8 cellular contexts compared by ENCODE assay signal in the genomic region with DNA sequence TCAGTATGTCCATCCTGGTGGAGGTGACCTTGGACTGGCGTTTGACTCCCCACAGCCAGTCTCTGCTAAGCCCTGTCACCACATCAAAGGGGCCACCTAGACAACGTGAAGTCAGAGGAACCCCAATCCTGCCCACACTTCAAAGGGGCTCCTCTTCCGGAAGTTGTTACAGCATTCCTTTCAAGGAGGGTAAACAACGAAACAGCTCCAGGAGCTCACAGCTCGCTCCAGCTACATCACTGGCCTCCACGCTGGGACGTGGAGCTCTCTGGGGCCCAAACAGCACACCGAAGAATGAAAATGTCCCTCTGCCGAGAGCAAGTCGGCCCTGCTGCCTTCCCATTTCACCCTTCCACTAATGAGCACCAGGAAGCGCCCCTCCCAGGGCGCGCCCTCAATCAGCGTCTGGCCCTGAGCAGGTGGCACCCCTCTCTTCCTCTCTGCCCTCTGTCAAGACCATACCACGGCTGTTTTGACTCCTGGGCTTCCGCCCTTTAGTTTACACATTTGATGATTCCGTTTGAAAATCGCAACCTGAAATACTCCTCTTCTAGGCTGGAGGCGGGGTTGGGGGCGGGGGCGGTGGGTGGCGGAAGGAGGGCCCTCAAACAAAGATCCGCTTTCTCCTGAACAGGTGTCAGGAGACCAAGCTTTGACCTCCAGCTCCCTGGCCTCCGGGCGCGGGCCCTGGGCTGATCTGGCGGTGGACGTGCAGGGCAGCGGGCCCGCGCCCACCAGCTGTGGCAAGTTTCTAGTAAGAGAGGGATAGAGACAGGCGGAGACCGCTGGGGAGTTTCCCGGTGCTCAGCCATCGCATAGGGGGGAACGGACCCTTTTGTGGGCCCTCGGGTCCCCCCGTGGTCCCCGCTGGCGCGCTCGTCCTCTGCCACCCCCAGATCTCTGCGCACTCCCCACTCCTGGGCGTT. TPM values are rescaled to one million over a fixed set of nuclear protein-coding genes. Genes with fewer than 3 reads are reported as not detected.
DNase-seq lines count a peak whose midpoint lies in the region; FAIRE-seq and TF ChIP-seq lines count a peak whose summit lies in the region.

No MANE protein-coding gene starts in this region.

- DNase-seq in AG04449 (ENCODE audit: low read depth, low spot score) (no peak), H7 (peak; percentile 84), H1 (ENCODE audit: low read depth in 1 of 2, low spot score in 2 of 2) (peak in 1 of 2 experiments; percentile 74), tibial artery (no peak), cerebellar cortex (ENCODE audit: low spot score) (no peak), ACHN (no peak)
- peak; percentile 33 to 35 for DNase-seq in activated CD4-positive, alpha-beta T cell treated with anti-CD3 and anti-CD28 coated beads, Interleukin-2, amount 50 U/mL, for 24 hours (ENCODE audit: low read depth in 1 of 2, low spot score in 1 of 2)

- no peaks in the 10 kb centered on the region for H3F3A ChIP-seq in neural cell (ENCODE audit: insufficient read depth, low read length, poor library complexity, severe bottlenecking)

- 9% methylated on average over 26 of the region's 44 CpGs; no CpG with 5 or more reads in 1 of the 2 experiments for WGBS in H1 (ENCODE audit: extremely low coverage in 1 of 2, insufficient coverage in 1 of 2, insufficient read length in 1 of 2, insufficient replicate concordance in 2 of 2, low coverage in 1 of 2, low lambda C conversion rate in 2 of 2, missing lambda C conversion rate in 1 of 2), 2 experiments

- intact Hi-C loops in tibial artery (cut with DNase I; ENCODE audit: low total_unique reads), result no loop called here

- CTCF ChIA-PET in AG04449 (lab: Yijun Ruan, JAX) (no interaction called here), H1 (lab: Charles Lee; ENCODE audit: partially characterized antibody) (interaction anchor here (0.7 to 1.0 kb wide), 4 partner anchors 13 to 56 kb away, joined by 3 to 4 read pairs (median 3); no protein-coding TSS in a partner anchor)

- H3K27ac ChIP-seq in H1 (ENCODE audit: low read depth, low read length) (no peak overlapping the region), neural cell (ENCODE audit: low read length) (no peak overlapping the region), tibial artery (no peak overlapping the region)

- H4K20me1 ChIP-seq in H1 (replicated peaks in 1 of 2; ENCODE audit: control insufficient read depth in 1 of 2, insufficient read depth in 2 of 2, low read length in 2 of 2) (no peaks in the 10 kb centered on the region), neural cell (ENCODE audit: insufficient read depth) (no peaks in the 10 kb centered on the region)

- TF ChIP-seq EP300 in H1 (IDR thresholded peaks at IDR 0.05; ENCODE audit: borderline replicate concordance in 1 of 2, low read depth in 2 of 2, low read length in 2 of 2) (no peak), neural cell (conservative IDR thresholded peaks at IDR 0.05; ENCODE audit: poor library complexity, severe bottlenecking) (no peak)

- H2BK5ac ChIP-seq in H1 (ENCODE audit: low read depth, low read length), result no peak overlapping the region

- peak overlapping the region; percentile 86; the same call in 1 of the 2 replicates for H2BK20ac ChIP-seq in H1 (ENCODE audit: low read length)

- TF ChIP-seq CTCF in AG04449 (IDR thresholded peaks at IDR 0.05; ENCODE audit: insufficient read depth, low read length, missing control alignments), result no peak
- TF ChIP-seq CTCF in H1 (IDR thresholded peaks at IDR 0.05; ENCODE audit: control extremely low read depth in 1 of 3, insufficient read depth in 1 of 3, low read depth in 1 of 3, low read length in 3 of 3), result no peak
- no peak for TF ChIP-seq CTCF in neural cell (IDR thresholded peaks at IDR 0.05; ENCODE audit: poor library complexity, severe bottlenecking)
- TF ChIP-seq CTCF in tibial artery (IDR thresholded peaks at IDR 0.05), result no peak

- in situ Hi-C loops in ACHN (cut with HindIII; ENCODE audit: low pct_ligation_motif_present, low pct_unique_long_range_greater_than_20kb, low sequenced_read_pairs), result no loop called here

- peaks cover 21% of the 10 kb centered on the region for H3K27me3 ChIP-seq in H7 (ENCODE audit: control insufficient read depth, insufficient read depth, low read length)
- peaks cover 0 to 8% (median 4%) of the 10 kb centered on the region in 4 experiments; a peak in 4 of 7 replicates for H3K27me3 ChIP-seq in H1 (replicated peaks in 1 of 4; ENCODE audit: control insufficient read depth in 3 of 4, extremely low read depth in 1 of 4, insufficient read depth in 3 of 4, low read length in 3 of 4)
- peaks cover 38% of the 10 kb centered on the region for H3K27me3 ChIP-seq in neural cell (ENCODE audit: insufficient read depth, low read depth, low read length)
- H3K27me3 ChIP-seq in tibial artery, result peaks cover 0 to 30% of the 10 kb centered on the region in 2 donors

- no peak overlapping the region for H3K9ac ChIP-seq in H1 (replicated peaks in 1 of 4; ENCODE audit: extremely low read depth in 1 of 4, low read depth in 3 of 4, low read length in 3 of 4)
- no peak overlapping the region for H3K9ac ChIP-seq in neural cell (ENCODE audit: low read length)

- H2BK15ac ChIP-seq in H1 (ENCODE audit: low read length), result no peak overlapping the region

- H2AFZ ChIP-seq in H1 (ENCODE audit: low read length) (peak overlapping the region; percentile 79; the same call in 1 of the 2 replicates), neural cell (ENCODE audit: low read depth, low read length) (no peak overlapping the region)

- peak overlapping the region; percentile 80; the same call in 1 of the 2 replicates for H2BK12ac ChIP-seq in H1 (ENCODE audit: low read depth, low read length)

- no peak overlapping the region for H3K56ac ChIP-seq in H1 (replicated peaks; ENCODE audit: insufficient read length, low read depth, low read length)

- H3K23ac ChIP-seq in H1 (ENCODE audit: insufficient read length), result no peak overlapping the region

- H3K4me3 ChIP-seq in AG04449 (ENCODE audit: low read depth, low read length) (peak overlapping the region; percentile 61), H7 (ENCODE audit: insufficient read depth, low read depth, low read length) (peak overlapping the region; percentile 59), H1 (ENCODE audit: extremely low read depth in 1 of 4, insufficient read depth in 2 of 4, low read depth in 3 of 4, low read length in 4 of 4) (peak overlapping the region; percentile 48 to 71 (median 68)), neural cell (ENCODE audit: low read length) (peak overlapping the region; percentile 84), tibial artery (peak overlapping the region; percentile 49 to 56)

- H3K23me2 ChIP-seq in H1 (ENCODE audit: low read depth, low read length), result peaks cover 16% of the 10 kb centered on the region; the same call in 1 of the 2 replicates

- peak overlapping the region; percentile 47; the same call in 1 of the 2 replicates for H4K8ac ChIP-seq in H1 (ENCODE audit: extremely low read depth, insufficient read depth, low read length)

- no peak overlapping the region for H2BK120ac ChIP-seq in H1 (replicated peaks; ENCODE audit: low read depth, low read length)

- no peak overlapping the region for H3K14ac ChIP-seq in H1 (ENCODE audit: insufficient read length)

- H3K79me1 ChIP-seq in H1 (ENCODE audit: low read depth, low read length), result no peaks in the 10 kb centered on the region

- H2AK5ac ChIP-seq in H1 (ENCODE audit: low read depth, low read length), result no peak overlapping the region

- no peaks in the 10 kb centered on the region for H3K36me3 ChIP-seq in H7 (replicated peaks; ENCODE audit: control insufficient read depth, insufficient read depth, low read length)
- H3K36me3 ChIP-seq in H1 (ENCODE audit: control insufficient read depth in 2 of 4, insufficient read depth in 4 of 4, low read length in 3 of 4), result no peaks in the 10 kb centered on the region
- no peaks in the 10 kb centered on the region for H3K36me3 ChIP-seq in neural cell (ENCODE audit: insufficient read depth, low read length)
- H3K36me3 ChIP-seq in tibial artery, result no peaks in the 10 kb centered on the region

- POLR2A ChIA-PET in AG04449 (lab: Yijun Ruan, JAX), result no interaction called here
- POLR2A ChIA-PET in H1 (lab: Charles Lee; ENCODE audit: partially characterized antibody), result interaction anchor here (3.7 kb wide), 1 partner anchor 53 kb away, joined by 19 read pairs; the partner anchor contains the start of gene KDM7A

- no peak overlapping the region; the same call in none of the 2 replicates for H3K18ac ChIP-seq in H1 (ENCODE audit: extremely low read depth, low read length)

- H3K4me1 ChIP-seq in H1 (replicated peaks in 1 of 4; ENCODE audit: control insufficient read depth in 3 of 4, insufficient read depth in 4 of 4, low read length in 3 of 4) (peaks cover 5 to 9% (median 6%) of the 10 kb centered on the region in 4 experiments; a peak in 6 of 7 replicates), tibial artery (peaks cover 0 to 26% (median 21%) of the 10 kb centered on the region in 4 donors)

- H3K9me3 ChIP-seq in H1 (ENCODE audit: insufficient read depth in 2 of 2, low read depth in 1 of 2, low read length in 1 of 2) (no peaks in the 10 kb centered on the region), neural cell (ENCODE audit: low read length) (no peaks in the 10 kb centered on the region), tibial artery (no peaks in the 10 kb centered on the region)

- H4K91ac ChIP-seq in H1 (replicated peaks; ENCODE audit: insufficient read length, low read length), result no peak overlapping the region

- no peak for FAIRE-seq in H1 (lab: Jason Lieb, UNC)

- H4K5ac ChIP-seq in H1 (ENCODE audit: insufficient read length, low read depth, low read length), result no peak overlapping the region

- no peaks in the 10 kb centered on the region for H3K9me2 ChIP-seq in neural cell (ENCODE audit: insufficient read depth, low read length)

- no peak for TF ChIP-seq POLR2A in H1 (IDR thresholded peaks at IDR 0.05; ENCODE audit: control extremely low read depth in 1 of 2, low read depth in 2 of 2, low read length in 2 of 2)

- H3K79me2 ChIP-seq in H1 (ENCODE audit: control insufficient read depth in 1 of 2, insufficient read depth in 2 of 2, low read length in 2 of 2), result no peaks in the 10 kb centered on the region
- H3K79me2 ChIP-seq in neural cell (replicated peaks; ENCODE audit: insufficient read depth, low read length), result no peaks in the 10 kb centered on the region

- H3K4me2 ChIP-seq in H1 (ENCODE audit: insufficient read depth in 1 of 2, low read depth in 2 of 2, low read length in 2 of 2) (peak overlapping the region; percentile 72 to 87), neural cell (ENCODE audit: low read length) (no peak overlapping the region)

- TF ChIP-seq RAD21 in H1 (IDR thresholded peaks at IDR 0.05 in 1 of 2, conservative IDR thresholded peaks at IDR 0.05 in 1 of 2; ENCODE audit: low read depth in 2 of 2, low read length in 2 of 2) (no peak), neural cell (conservative IDR thresholded peaks at IDR 0.05) (no peak)

- H3K4ac ChIP-seq in H1 (replicated peaks; ENCODE audit: insufficient read length, low read depth, low read length), result no peak overlapping the region

RNA-seq across cellular contexts. Expression of gene KDM7A, which starts 53.1 kb away (rescaled TPM):
- 5.5 and 7.1 TPM in 2 replicates for total RNA-seq in H7 (2014; rRNA removed; shearing (Covaris generic))
- 11.6 and 12.5 TPM in 2 replicates for total RNA-seq in H1 (2021; fragmentation: NEBNext Ultra II Directional; extraction: Animal tissue kit (Norgen Biotek cat#: 25700))
- polyA plus RNA-seq in H1 (2011; rRNA removed), result 1.7 and 2.2 TPM in 2 replicates
- polyA plus RNA-seq in H1 (2011; cell fraction: cytosol; rRNA removed), result 3.4 TPM
- polyA plus RNA-seq in H1 (2011; cell fraction: nucleus; rRNA removed), result 9.8 TPM
- 2.8 to 4.7 TPM (median 4.1 TPM) in 4 replicates for polyA plus RNA-seq in H1 (2012, experiment 1 of 2)
- polyA plus RNA-seq in H1 (2012, experiment 2 of 2), result 0.42 TPM
- 6.1 TPM for polyA plus RNA-seq in H1 (2013, experiment 1 of 2)
- 6.2 TPM for polyA plus RNA-seq in H1 (2013, experiment 2 of 2)
- polyA minus RNA-seq in H1 (2011; rRNA and poly(A)+ RNA removed), result 11.3 and 19.1 TPM in 2 replicates
- 5.4 TPM for polyA minus RNA-seq in H1 (2011; cell fraction: cytosol; rRNA and poly(A)+ RNA removed)
- polyA minus RNA-seq in H1 (2011; cell fraction: nucleus; rRNA and poly(A)+ RNA removed), result 13.6 TPM
- polyA plus RNA-seq in neural cell, result 6.4 and 8.2 TPM in 2 replicates
- polyA minus RNA-seq in neural cell, result 22.9 and 24.0 TPM in 2 replicates

Comparison
In these comparisons a context has a peak if more than half of its experiments do, and no peak if none do; other contexts are left out.
1. DNase-seq: peak in H7 (single experiment) and activated CD4-positive, alpha-beta T cell treated with anti-CD3 and anti-CD28 coated beads, Interleukin-2, amount 50 U/mL, for 24 hours (2 of 2); none in AG04449 (single experiment), tibial artery (0 of 2), cerebellar cortex (single experiment) and ACHN (single experiment).
2. Peak in every context shown above with its lines, with median percentiles within 50 percentile points of each other: H3K4me3 ChIP-seq.